In the genomic region with DNA sequence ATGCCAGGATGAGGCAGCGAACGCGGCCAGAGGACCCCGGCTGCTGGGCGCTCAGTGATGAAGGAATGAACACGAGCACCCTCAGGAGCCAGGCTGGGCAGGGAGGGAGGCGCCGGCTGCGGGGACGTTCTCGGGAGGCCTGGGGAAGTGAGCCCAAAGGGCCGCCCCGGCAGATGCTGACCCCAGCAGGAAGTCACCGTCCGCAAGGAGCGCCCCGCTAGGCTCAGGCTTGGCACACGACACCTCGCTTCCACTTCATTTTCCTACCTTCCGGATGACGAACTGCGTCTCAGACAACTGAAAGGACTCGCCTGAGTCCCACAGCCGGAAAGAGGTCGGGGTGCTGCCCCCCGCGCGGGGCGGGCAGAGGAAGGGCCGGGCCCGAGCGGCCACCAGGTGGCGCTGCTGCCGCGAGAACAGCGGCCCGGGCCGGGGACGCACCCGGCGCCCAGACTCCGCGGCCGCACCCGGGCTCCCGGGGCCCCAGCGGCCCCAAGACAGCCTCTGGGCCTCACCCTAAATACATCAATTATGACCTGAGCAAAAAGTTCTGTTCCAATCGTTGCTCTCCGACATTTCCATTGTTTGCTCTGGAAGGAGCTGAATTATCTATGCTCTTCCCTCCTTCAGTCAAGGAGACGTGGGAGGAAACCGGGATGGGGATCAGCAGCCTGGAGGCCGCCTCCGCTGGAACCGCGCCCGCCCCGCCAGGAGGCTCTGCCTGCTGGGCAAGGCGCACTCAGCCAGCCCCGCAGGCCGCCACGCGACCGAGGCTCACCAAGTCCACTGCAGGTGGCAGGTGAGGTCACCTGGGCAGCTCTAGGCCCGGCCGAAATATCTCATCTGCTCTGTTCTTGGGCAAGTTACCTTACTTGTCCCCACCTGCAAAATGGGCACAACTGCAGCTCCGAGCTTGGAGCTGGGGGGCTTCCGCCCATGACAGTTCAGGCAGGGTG, we compare ENCODE assay signal across 9 cellular contexts.
DNase-seq lines count a peak whose midpoint lies in the region; ATAC-seq and TF ChIP-seq lines count a peak whose summit lies in the region.
"Had no signal": no experiment of that assay in that cellular context is flagged by ENCODE, and none has a peak within 500 bp of the region (broad histone marks: within the 10 kb centered on the region; RNA-seq: fewer than 3 reads in every experiment).

No MANE protein-coding gene starts in this region.

- H3K9me3 ChIP-seq in right cardiac atrium (ENCODE audit: control insufficient read depth, low read length) = no peaks in the 10 kb centered on the region

- peak; percentile 99 for TF ChIP-seq CTCF in HFFc6 (IDR thresholded peaks at IDR 0.05)

- H3K27me3 ChIP-seq in right cardiac atrium (ENCODE audit: control insufficient read depth, insufficient read depth) = no peaks in the 10 kb centered on the region
- H3K27me3 ChIP-seq: SJSA1 had no signal

- H3K36me3 Mint-ChIP-seq in HFFc6 (ENCODE audit: low read depth) = peaks cover 28% of the 10 kb centered on the region
- no peaks in the 10 kb centered on the region for H3K36me3 Mint-ChIP-seq in activated naive CD8-positive, alpha-beta T cell treated with anti-CD3 and anti-CD28 coated beads, Interleukin-2, amount 50 U/mL, for 24 hours (ENCODE audit: low read depth)

- H3K4me1 ChIP-seq in right cardiac atrium (ENCODE audit: control insufficient read depth, insufficient read depth, low read length) = no peaks in the 10 kb centered on the region
- H3K4me1 ChIP-seq: SJSA1 had no signal

- no peaks in the 10 kb centered on the region; the same call in none of the 2 replicates for H3K9me3 Mint-ChIP-seq in HFFc6
- no peaks in the 10 kb centered on the region for H3K9me3 Mint-ChIP-seq in activated naive CD8-positive, alpha-beta T cell treated with anti-CD3 and anti-CD28 coated beads, Interleukin-2, amount 50 U/mL, for 24 hours

- no peak overlapping the region; the same call in 1 of the 2 replicates for H3K4me3 Mint-ChIP-seq in HFFc6
- H3K4me3 Mint-ChIP-seq in activated naive CD8-positive, alpha-beta T cell treated with anti-CD3 and anti-CD28 coated beads, Interleukin-2, amount 50 U/mL, for 24 hours = peak overlapping the region; percentile 24

- DNase-seq in D341Med (ENCODE audit: low spot score) (peak; percentile 96), HFFc6 (no peak), SK-MEL-5 (ENCODE audit: low read depth, low spot score) (peak; percentile 2), right cardiac atrium (peak; percentile 71 to 84 (median 84)), retina (peak; percentile 91)
- DNase-seq in activated naive CD8-positive, alpha-beta T cell treated with anti-CD3 and anti-CD28 coated beads, Interleukin-2, amount 50 U/mL, for 24 hours = peak; percentile 76

- whole genome bisulfite sequencing in right cardiac atrium = 16% methylated on average over 67 of the region's 67 CpGs

- intact Hi-C loops in right cardiac atrium (cut with DNase I) = loop anchor here in 3 of 4 donors (1.0 to 10.0 kb wide), 6 partner anchors 98 to 327 kb away; a partner anchor contains a TSS

- H3K27ac Mint-ChIP-seq in HFFc6 = no peak overlapping the region
- H3K27ac Mint-ChIP-seq in activated naive CD8-positive, alpha-beta T cell treated with anti-CD3 and anti-CD28 coated beads, Interleukin-2, amount 50 U/mL, for 24 hours = no peak overlapping the region

- peaks cover 5% of the 10 kb centered on the region for H3K27me3 Mint-ChIP-seq in HFFc6 (ENCODE audit: insufficient read depth)
- peaks cover 6% of the 10 kb centered on the region for H3K27me3 Mint-ChIP-seq in activated naive CD8-positive, alpha-beta T cell treated with anti-CD3 and anti-CD28 coated beads, Interleukin-2, amount 50 U/mL, for 24 hours

- peak; percentile 85 for ATAC-seq in activated naive CD8-positive, alpha-beta T cell treated with anti-CD3 and anti-CD28 coated beads, Interleukin-2, amount 50 U/mL, for 24 hours
- ATAC-seq in right cardiac atrium (peak; percentile 82 to 87), GM21515 (IDR thresholded peaks at IDR 0.05; ENCODE audit: unreplicated experiment) (no peak), HG02970 (IDR thresholded peaks at IDR 0.05; ENCODE audit: low FRiP score, unreplicated experiment) (no peak)

- no peak overlapping the region for H3K27ac ChIP-seq in right cardiac atrium (ENCODE audit: low read length)
- H3K27ac ChIP-seq: SJSA1 had no signal

- no peak overlapping the region for H3K4me3 ChIP-seq in right cardiac atrium (ENCODE audit: low read length)
- H3K4me3 ChIP-seq: SJSA1 had no signal

- peaks cover 14% of the 10 kb centered on the region for H3K4me1 Mint-ChIP-seq in HFFc6 (ENCODE audit: low read depth)
- no peaks in the 10 kb centered on the region for H3K4me1 Mint-ChIP-seq in activated naive CD8-positive, alpha-beta T cell treated with anti-CD3 and anti-CD28 coated beads, Interleukin-2, amount 50 U/mL, for 24 hours

- in situ Hi-C loops in SK-MEL-5 (cut with HindIII; ENCODE audit: low pct_unique_long_range_greater_than_20kb, low sequenced_read_pairs) = no loop called here

Comparison
In these comparisons a context has a peak if more than half of its experiments do, and no peak if none do; other contexts are left out.
1. ATAC-seq: peak in activated naive CD8-positive, alpha-beta T cell treated with anti-CD3 and anti-CD28 coated beads, Interleukin-2, amount 50 U/mL, for 24 hours (single experiment) and right cardiac atrium (2 of 2); none in GM21515 (single experiment) and HG02970 (single experiment).